ENCODE assay signal across 1 cellular context in the genomic region with DNA sequence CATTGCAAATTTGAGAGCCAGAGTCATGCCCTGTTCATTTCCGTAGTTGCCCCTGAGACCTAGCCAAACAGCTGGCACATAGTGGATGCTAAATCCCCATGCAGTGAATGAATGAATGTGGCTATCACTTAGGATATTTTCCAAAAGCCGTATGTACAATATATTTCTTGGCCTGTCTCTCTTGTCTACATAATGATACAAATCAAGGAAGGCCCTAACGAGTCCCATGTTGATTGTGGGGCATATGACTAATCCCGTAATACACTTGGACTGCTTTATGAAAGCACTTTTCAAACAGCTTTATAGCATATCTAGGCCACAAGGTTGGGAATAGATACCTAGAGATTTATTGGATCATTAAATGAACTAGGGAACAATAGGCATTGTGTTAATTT.
TF ChIP-seq lines count a peak whose summit lies in the region.

No MANE protein-coding gene starts in this region.

TF ChIP-seq in IMR-90, 13 proteins besides CTCF, POLR2A, EP300 and RAD21 (continued from another document):
- TF ChIP-seq, protein P1, sequence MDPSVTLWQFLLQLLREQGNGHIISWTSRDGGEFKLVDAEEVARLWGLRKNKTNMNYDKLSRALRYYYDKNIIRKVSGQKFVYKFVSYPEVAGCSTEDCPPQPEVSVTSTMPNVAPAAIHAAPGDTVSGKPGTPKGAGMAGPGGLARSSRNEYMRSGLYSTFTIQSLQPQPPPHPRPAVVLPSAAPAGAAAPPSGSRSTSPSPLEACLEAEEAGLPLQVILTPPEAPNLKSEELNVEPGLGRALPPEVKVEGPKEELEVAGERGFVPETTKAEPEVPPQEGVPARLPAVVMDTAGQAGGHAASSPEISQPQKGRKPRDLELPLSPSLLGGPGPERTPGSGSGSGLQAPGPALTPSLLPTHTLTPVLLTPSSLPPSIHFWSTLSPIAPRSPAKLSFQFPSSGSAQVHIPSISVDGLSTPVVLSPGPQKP (IDR thresholded peaks at IDR 0.05; ENCODE audit: borderline replicate concordance, low read depth, low read length) = no peak
- TF ChIP-seq RCOR1 (IDR thresholded peaks at IDR 0.05; ENCODE audit: insufficient replicate concordance, low read length) (no peak), MAZ (IDR thresholded peaks at IDR 0.05; ENCODE audit: borderline replicate concordance, low read depth, low read length) (no peak)
